1 cellular context compared by ENCODE assay signal in the genomic region with DNA sequence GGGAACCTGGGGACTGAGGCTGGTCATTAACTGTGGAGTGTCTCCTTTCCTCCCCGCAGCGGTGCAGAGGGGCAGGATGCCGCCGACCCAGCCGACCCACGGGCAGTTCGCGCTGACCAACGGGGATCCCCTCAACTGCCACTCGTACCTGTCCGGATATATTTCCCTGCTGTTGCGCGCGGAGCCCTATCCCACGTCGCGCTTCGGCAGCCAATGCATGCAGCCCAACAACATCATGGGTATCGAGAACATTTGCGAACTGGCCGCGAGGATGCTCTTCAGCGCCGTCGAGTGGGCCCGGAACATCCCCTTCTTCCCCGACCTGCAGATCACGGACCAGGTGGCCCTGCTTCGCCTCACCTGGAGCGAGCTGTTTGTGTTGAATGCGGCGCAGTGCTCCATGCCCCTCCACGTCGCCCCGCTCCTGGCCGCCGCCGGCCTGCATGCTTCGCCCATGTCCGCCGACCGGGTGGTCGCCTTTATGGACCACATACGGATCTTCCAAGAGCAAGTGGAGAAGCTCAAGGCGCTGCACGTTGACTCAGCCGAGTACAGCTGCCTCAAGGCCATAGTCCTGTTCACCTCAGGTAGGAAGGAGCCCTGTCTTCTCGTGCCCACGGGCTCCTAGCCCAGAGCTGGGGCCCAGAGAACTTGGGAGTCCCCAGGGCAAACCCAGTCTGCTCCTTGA.
TF ChIP-seq lines count a peak whose summit lies in the region.

No MANE protein-coding gene starts in this region.

TF ChIP-seq in SK-N-SH, 30 proteins besides CTCF, POLR2A, EP300 and RAD21 (continued from another document):
- TF ChIP-seq, protein P1, sequence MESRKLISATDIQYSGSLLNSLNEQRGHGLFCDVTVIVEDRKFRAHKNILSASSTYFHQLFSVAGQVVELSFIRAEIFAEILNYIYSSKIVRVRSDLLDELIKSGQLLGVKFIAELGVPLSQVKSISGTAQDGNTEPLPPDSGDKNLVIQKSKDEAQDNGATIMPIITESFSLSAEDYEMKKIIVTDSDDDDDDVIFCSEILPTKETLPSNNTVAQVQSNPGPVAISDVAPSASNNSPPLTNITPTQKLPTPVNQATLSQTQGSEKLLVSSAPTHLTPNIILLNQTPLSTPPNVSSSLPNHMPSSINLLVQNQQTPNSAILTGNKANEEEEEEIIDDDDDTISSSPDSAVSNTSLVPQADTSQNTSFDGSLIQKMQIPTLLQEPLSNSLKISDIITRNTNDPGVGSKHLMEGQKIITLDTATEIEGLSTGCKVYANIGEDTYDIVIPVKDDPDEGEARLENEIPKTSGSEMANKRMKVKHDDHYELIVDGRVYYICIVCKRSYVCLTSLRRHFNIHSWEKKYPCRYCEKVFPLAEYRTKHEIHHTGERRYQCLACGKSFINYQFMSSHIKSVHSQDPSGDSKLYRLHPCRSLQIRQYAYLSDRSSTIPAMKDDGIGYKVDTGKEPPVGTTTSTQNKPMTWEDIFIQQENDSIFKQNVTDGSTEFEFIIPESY (IDR thresholded peaks at IDR 0.05; ENCODE audit: borderline replicate concordance, low read depth) = no peak
- TF ChIP-seq NFIC (IDR thresholded peaks at IDR 0.05; ENCODE audit: borderline replicate concordance) = no peak
- TF ChIP-seq, protein P2, sequence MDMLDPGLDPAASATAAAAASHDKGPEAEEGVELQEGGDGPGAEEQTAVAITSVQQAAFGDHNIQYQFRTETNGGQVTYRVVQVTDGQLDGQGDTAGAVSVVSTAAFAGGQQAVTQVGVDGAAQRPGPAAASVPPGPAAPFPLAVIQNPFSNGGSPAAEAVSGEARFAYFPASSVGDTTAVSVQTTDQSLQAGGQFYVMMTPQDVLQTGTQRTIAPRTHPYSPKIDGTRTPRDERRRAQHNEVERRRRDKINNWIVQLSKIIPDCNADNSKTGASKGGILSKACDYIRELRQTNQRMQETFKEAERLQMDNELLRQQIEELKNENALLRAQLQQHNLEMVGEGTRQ (IDR thresholded peaks at IDR 0.05; ENCODE audit: borderline replicate concordance, low read depth, low read length) = no peak
